ENCODE assay signal across 1 cellular context in genomic region chr17:80453126-80453979, GRCh38.
TF ChIP-seq lines count a peak whose summit lies in the region.

No MANE protein-coding gene starts in this region.

TF ChIP-seq in H1, 55 proteins besides CTCF, POLR2A, EP300 and RAD21 (continued from another document):
- no peak for TF ChIP-seq KDM1A (IDR thresholded peaks at IDR 0.05; ENCODE audit: borderline replicate concordance, low read length)
- no peak for TF ChIP-seq CHD7 (IDR thresholded peaks at IDR 0.05; ENCODE audit: insufficient replicate concordance, low read length)
- TF ChIP-seq SP1 (IDR thresholded peaks at IDR 0.05; ENCODE audit: low read depth, low read length) = no peak
TF ChIP-seq in H1: peak in this region for 0.
